ENCODE assay signal across 8 cellular contexts in genomic region chr16:714558-715447, GRCh38. TPM values are rescaled to one million over a fixed set of nuclear protein-coding genes. Genes with fewer than 3 reads are reported as not detected.
DNase-seq lines count a peak whose midpoint lies in the region; ATAC-seq and TF ChIP-seq lines count a peak whose summit lies in the region.

TSS of gene METRN (plus strand) at chr16:715118. CDS start at chr16:715290, 172 bp downstream.

- TF ChIP-seq POLR2A in erythroblast (IDR thresholded peaks at IDR 0.05; ENCODE audit: low read length): no peak

- ATAC-seq in GM18907 (IDR thresholded peaks at IDR 0.05; ENCODE audit: unreplicated experiment) (peak; percentile 54), HG03520 (IDR thresholded peaks at IDR 0.05; ENCODE audit: unreplicated experiment) (peak; percentile 61), PC-3 (peak; percentile 58)

- TF ChIP-seq CTCF in AG04449 (IDR thresholded peaks at IDR 0.05; ENCODE audit: insufficient read depth, low read length, missing control alignments) (no peak), PC-3 (conservative IDR thresholded peaks at IDR 0.05; ENCODE audit: low read depth, low read length) (no peak)

- H3K4me1 Mint-ChIP-seq in activated T-cell treated with anti-CD3 and anti-CD28 coated beads, Interleukin-2, amount 50 U/mL, for 24 hours (ENCODE audit: low read depth): peaks cover 17% of the 10 kb centered on the region

- H3K27me3 ChIP-seq in PC-3 (ENCODE audit: low read length): 0 out of 2 replicates have a peak, but pooled peaks cover 2% of the 10 kb centered on the region

- H3K36me3 ChIP-seq in PC-3 (ENCODE audit: low read depth, low read length): no peaks in the 10 kb centered on the region

- no peak within 1 kb of the TSS for H3K27ac Mint-ChIP-seq in activated T-cell treated with anti-CD3 and anti-CD28 coated beads, Interleukin-2, amount 50 U/mL, for 24 hours

- H3K9me2 ChIP-seq in PC-3 (replicated peaks; ENCODE audit: low read length): no peaks in the 10 kb centered on the region

- no peaks in the 10 kb centered on the region for H3K36me3 Mint-ChIP-seq in activated T-cell treated with anti-CD3 and anti-CD28 coated beads, Interleukin-2, amount 50 U/mL, for 24 hours (ENCODE audit: low read depth)

- intact Hi-C loops in PC-3 (cut with micrococcal nuclease): loop anchor here (10.0 kb wide), 1 partner anchor 70 kb away; the partner anchor contains the start of genes CHTF18 and RPUSD1

- peaks cover 8% of the 10 kb centered on the region; the same call in 1 of the 2 replicates for H4K20me1 ChIP-seq in PC-3 (ENCODE audit: low read length)

- H3K4me1 ChIP-seq in PC-3 (ENCODE audit: insufficient read depth, low read length): peaks cover 28% of the 10 kb centered on the region

- peak within 1 kb of the TSS; percentile 63 for H3K27ac ChIP-seq in PC-3 (ENCODE audit: low read length)

- H3K4me3 ChIP-seq in AG04449 (ENCODE audit: low read depth, low read length) (peak within 1 kb of the TSS; percentile 65), PC-3 (ENCODE audit: low read length) (peak within 1 kb of the TSS; percentile 71)

- DNase-seq in AG04449 (ENCODE audit: low read depth, low spot score) (no peak), PC-3 (peak; percentile 84), erythroblast (lab: John Stamatoyannopoulos, UW) (peak; percentile 89 to 94), mucosa of gallbladder (ENCODE audit: low spot score) (peak; percentile 91)
- DNase-seq in activated T-cell treated with anti-CD3 and anti-CD28 coated beads, Interleukin-2, amount 50 U/mL, for 24 hours: peak; percentile 94
- DNase-seq in stimulated activated CD8-positive, alpha-beta memory T cell treated with anti-CD3 and anti-CD28 coated beads, Interleukin-4, amount 100 ng/mL, for 24 hours (ENCODE audit: low read depth): peak; percentile 90

- H3F3A ChIP-seq in PC-3 (ENCODE audit: low read length, unreplicated experiment): no peaks in the 10 kb centered on the region

- peak within 1 kb of the TSS; percentile 86 for H3K4me2 ChIP-seq in PC-3 (ENCODE audit: low read length)

- H3K79me2 ChIP-seq in PC-3 (ENCODE audit: low read length): peaks cover 19% of the 10 kb centered on the region

- peak within 1 kb of the TSS; percentile 57 for H3K9ac ChIP-seq in PC-3 (ENCODE audit: low read length)

- no peaks in the 10 kb centered on the region for H3K9me3 ChIP-seq in PC-3 (ENCODE audit: low read length)

- peaks cover 32% of the 10 kb centered on the region for H3K27me3 Mint-ChIP-seq in activated T-cell treated with anti-CD3 and anti-CD28 coated beads, Interleukin-2, amount 50 U/mL, for 24 hours

- POLR2A ChIA-PET in AG04449 (lab: Yijun Ruan, JAX) (interaction anchor here (1.0 kb wide), 2 partner anchors 10 to 70 kb away, joined by 3 to 4 read pairs; no protein-coding TSS in a partner anchor), PC-3 (lab: Charles Lee; ENCODE audit: unreplicated experiment) (no interaction called here)

- CTCF ChIA-PET in AG04449 (lab: Yijun Ruan, JAX) (interaction anchor here (0.5 to 10.1 kb wide), 11 partner anchors 7 to 385 kb away, joined by 3 to 210 read pairs (median 4); partner anchors contain the start of genes CCDC78, CHTF18, CIAO3 and HAGHL), PC-3 (lab: Charles Lee) (interaction anchor here (0.5 to 0.6 kb wide), 2 partner anchors 74 to 330 kb away, joined by 3 to 5 read pairs; partner anchors contain the start of gene CHTF18)

- H3K9me3 Mint-ChIP-seq in activated T-cell treated with anti-CD3 and anti-CD28 coated beads, Interleukin-2, amount 50 U/mL, for 24 hours: no peaks in the 10 kb centered on the region

- peak within 1 kb of the TSS; percentile 48; the same call in 1 of the 2 replicates for H2AFZ ChIP-seq in PC-3 (ENCODE audit: low read length)

- no TSS peak for BruUV-seq in PC-3 (replicated peaks; lab: Mats Ljungman, UMichigan)

- peak within 1 kb of the TSS; percentile 73 for H3K4me3 Mint-ChIP-seq in activated T-cell treated with anti-CD3 and anti-CD28 coated beads, Interleukin-2, amount 50 U/mL, for 24 hours

RNA-seq across cellular contexts. Expression of gene METRN, which starts in this region (rescaled TPM):
- 314 and 320 TPM in 2 replicates for total RNA-seq in PC-3 (2014; rRNA removed)
- total RNA-seq in mucosa of gallbladder: 62.0 TPM
